8 cellular contexts compared by ENCODE assay signal in genomic region chr3:42547401-42547945, GRCh38. TPM values are rescaled to one million over a fixed set of nuclear protein-coding genes. Genes with fewer than 3 reads are reported as not detected.
DNase-seq lines count a peak whose midpoint lies in the region; ATAC-seq and TF ChIP-seq lines count a peak whose summit lies in the region.

No MANE protein-coding gene starts in this region.

- intact Hi-C loops in activated CD8-positive, alpha-beta T cell treated with anti-CD3 and anti-CD28 coated beads for 36 hours (cut with micrococcal nuclease) = no loop called here

- no peak overlapping the region for H2BK15ac ChIP-seq in mesenchymal stem cell (ENCODE audit: low read depth, poor library complexity, severe bottlenecking)

- peak overlapping the region in 1 of 2 experiments; percentile 22 for H2BK12ac ChIP-seq in mesenchymal stem cell (ENCODE audit: low read length in 2 of 2)

- H2AK5ac ChIP-seq in mesenchymal stem cell (ENCODE audit: low read length, severe bottlenecking) = no peak overlapping the region

- no peaks in the 10 kb centered on the region for H3K9me3 ChIP-seq in CD4-positive, CD25-positive, alpha-beta regulatory T cell (ENCODE audit: control insufficient read depth in 2 of 2, low read length in 2 of 2)
- no peaks in the 10 kb centered on the region for H3K9me3 ChIP-seq in mesenchymal stem cell (ENCODE audit: control insufficient read depth, low read length)

- POLR2A ChIA-PET in activated CD8-positive, alpha-beta T cell treated with anti-CD3 and anti-CD28 coated beads for 36 hours (lab: Charles Lee) = interaction anchor here (0.7 to 1.0 kb wide), 2 partner anchors 21 to 46 kb away, joined by 3 read pairs; no protein-coding TSS in a partner anchor

- H3K4me3 Mint-ChIP-seq in CD4-positive, CD25-positive, alpha-beta regulatory T cell = no peak overlapping the region
- no peak overlapping the region for H3K4me3 Mint-ChIP-seq in activated CD8-positive, alpha-beta T cell treated with anti-CD3 and anti-CD28 coated beads for 36 hours

- H2AFZ ChIP-seq in mesenchymal stem cell (ENCODE audit: low read depth, low read length) = no peak overlapping the region

- peaks cover 0 to 9% (median 3%) of the 10 kb centered on the region in 4 donors for H3K4me1 Mint-ChIP-seq in CD4-positive, CD25-positive, alpha-beta regulatory T cell
- H3K4me1 Mint-ChIP-seq in activated CD8-positive, alpha-beta T cell treated with anti-CD3 and anti-CD28 coated beads for 36 hours (ENCODE audit: low read depth) = peaks cover 3% of the 10 kb centered on the region

- TF ChIP-seq CTCF in activated CD8-positive, alpha-beta T cell treated with anti-CD3 and anti-CD28 coated beads for 36 hours (IDR thresholded peaks at IDR 0.05) = peak; percentile 97

- H4K8ac ChIP-seq in mesenchymal stem cell (ENCODE audit: low read length) = no peak overlapping the region

- CTCF ChIA-PET in activated CD8-positive, alpha-beta T cell treated with anti-CD3 and anti-CD28 coated beads for 36 hours (lab: Charles Lee) = interaction anchor here (0.6 to 9.9 kb wide), 33 partner anchors 8 to 448 kb away, joined by 3 to 90 read pairs (median 4); partner anchors contain the start of genes SEC22C and VIPR1

- no peaks in the 10 kb centered on the region for H3K27me3 Mint-ChIP-seq in CD4-positive, CD25-positive, alpha-beta regulatory T cell
- H3K27me3 Mint-ChIP-seq in activated CD8-positive, alpha-beta T cell treated with anti-CD3 and anti-CD28 coated beads for 36 hours = no peaks in the 10 kb centered on the region

- H3K4me3 ChIP-seq in CD4-positive, CD25-positive, alpha-beta regulatory T cell (ENCODE audit: low read depth, low read length) = no peak overlapping the region
- no peak overlapping the region for H3K4me3 ChIP-seq in mesenchymal stem cell (ENCODE audit: insufficient read depth in 1 of 2, low read depth in 1 of 2, low read length in 2 of 2)

- 34% methylated on average over 4 of the region's 7 CpGs for WGBS in mesenchymal stem cell

- no peaks in the 10 kb centered on the region for H3K9me3 Mint-ChIP-seq in CD4-positive, CD25-positive, alpha-beta regulatory T cell
- no peaks in the 10 kb centered on the region for H3K9me3 Mint-ChIP-seq in activated CD8-positive, alpha-beta T cell treated with anti-CD3 and anti-CD28 coated beads for 36 hours

- H3K27me3 ChIP-seq in CD4-positive, CD25-positive, alpha-beta regulatory T cell (ENCODE audit: control insufficient read depth, insufficient read depth, low read length) = no peaks in the 10 kb centered on the region
- no peaks in the 10 kb centered on the region for H3K27me3 ChIP-seq in mesenchymal stem cell (ENCODE audit: control insufficient read depth in 1 of 2, insufficient read depth in 1 of 2, low read length in 2 of 2)

- H2BK5ac ChIP-seq in mesenchymal stem cell (ENCODE audit: low read depth, low read length, poor library complexity, severe bottlenecking) = no peak overlapping the region

- peaks cover 27% of the 10 kb centered on the region for H3K36me3 ChIP-seq in CD4-positive, CD25-positive, alpha-beta regulatory T cell (ENCODE audit: control insufficient read depth, insufficient read depth, low read length)
- peaks cover 22 to 57% of the 10 kb centered on the region in 2 experiments for H3K36me3 ChIP-seq in mesenchymal stem cell (ENCODE audit: control insufficient read depth in 1 of 2, insufficient read depth in 2 of 2, low read depth in 1 of 2, low read length in 2 of 2)

- peak overlapping the region in 1 of 2 experiments; percentile 28 for H3K23ac ChIP-seq in mesenchymal stem cell (ENCODE audit: low read length in 2 of 2)

- peak; percentile 39 to 61 (median 59) for DNase-seq in CD4-positive, CD25-positive, alpha-beta regulatory T cell
- DNase-seq in NCI-H2227 treated with DMSO at 0.1 percent for 48 hours (lab: John Stamatoyannopoulos, UW) = peak; percentile 23
- peak; percentile 72 for DNase-seq in activated CD8-positive, alpha-beta T cell treated with anti-CD3 and anti-CD28 coated beads for 36 hours
- peak; percentile 51 for DNase-seq in effector CD8-positive, alpha-beta T cell (lab: John Stamatoyannopoulos, UW)
- DNase-seq in mesenchymal stem cell = peak; percentile 57
- DNase-seq in stimulated activated CD8-positive, alpha-beta memory T cell treated with anti-CD3 and anti-CD28 coated beads, Interleukin-15, amount 100 ng/mL, for 48 hours (ENCODE audit: low read depth in 2 of 2) = peak; percentile 20

- H3K4me1 ChIP-seq in CD4-positive, CD25-positive, alpha-beta regulatory T cell (ENCODE audit: control insufficient read depth, insufficient read depth, low read length, poor library complexity, severe bottlenecking) = no peaks in the 10 kb centered on the region
- H3K4me1 ChIP-seq in mesenchymal stem cell (ENCODE audit: control insufficient read depth, insufficient read depth, low read depth, low read length) = peaks cover 4% of the 10 kb centered on the region

- peaks cover 18% of the 10 kb centered on the region for H3K36me3 Mint-ChIP-seq in CD4-positive, CD25-positive, alpha-beta regulatory T cell
- H3K36me3 Mint-ChIP-seq in activated CD8-positive, alpha-beta T cell treated with anti-CD3 and anti-CD28 coated beads for 36 hours (ENCODE audit: low read depth) = peaks cover 5% of the 10 kb centered on the region

- no peak overlapping the region for H3K9ac ChIP-seq in mesenchymal stem cell (ENCODE audit: low read length)

- peak; percentile 66 for ATAC-seq in CD4-positive, CD25-positive, alpha-beta regulatory T cell (ENCODE audit: low read depth in 2 of 2)
- ATAC-seq in GM21390 (IDR thresholded peaks at IDR 0.05; ENCODE audit: unreplicated experiment) = peak; percentile 65
- peak; percentile 78 for ATAC-seq in activated CD8-positive, alpha-beta T cell treated with anti-CD3 and anti-CD28 coated beads for 36 hours
- ATAC-seq in HG03280 (IDR thresholded peaks at IDR 0.05; ENCODE audit: unreplicated experiment) = no peak

- H3K4me2 ChIP-seq in mesenchymal stem cell (ENCODE audit: low read length, poor library complexity, severe bottlenecking) = no peak overlapping the region

- no peak overlapping the region for H2BK120ac ChIP-seq in mesenchymal stem cell (ENCODE audit: low read depth, low read length)

- H3K4ac ChIP-seq in mesenchymal stem cell (ENCODE audit: low read depth in 1 of 2, low read length in 2 of 2) = no peak overlapping the region

- peak overlapping the region in 2 of 3 donors; percentile 56 to 77 for H3K27ac Mint-ChIP-seq in CD4-positive, CD25-positive, alpha-beta regulatory T cell
- H3K27ac Mint-ChIP-seq in activated CD8-positive, alpha-beta T cell treated with anti-CD3 and anti-CD28 coated beads for 36 hours = no peak overlapping the region

- H3K18ac ChIP-seq in mesenchymal stem cell (ENCODE audit: low read depth in 1 of 2, low read length in 2 of 2) = no peak overlapping the region

- H3K14ac ChIP-seq in mesenchymal stem cell (ENCODE audit: low read length in 2 of 2) = no peak overlapping the region

- no peak overlapping the region for H3K27ac ChIP-seq in CD4-positive, CD25-positive, alpha-beta regulatory T cell (ENCODE audit: insufficient read depth, low read length, poor library complexity, severe bottlenecking)
- no peak overlapping the region for H3K27ac ChIP-seq in mesenchymal stem cell (ENCODE audit: low read length, poor library complexity, severe bottlenecking)

- H4K91ac ChIP-seq in mesenchymal stem cell (ENCODE audit: low read length) = no peak overlapping the region

- peaks cover 5% of the 10 kb centered on the region for H3K79me1 ChIP-seq in mesenchymal stem cell (replicated peaks; ENCODE audit: low read length, poor library complexity, severe bottlenecking)

RNA-seq across cellular contexts. Expression of gene SEC22C, which starts 34.3 kb away (rescaled TPM):
- total RNA-seq in CD4-positive, CD25-positive, alpha-beta regulatory T cell = 72.0 TPM
- polyA plus RNA-seq in CD4-positive, CD25-positive, alpha-beta regulatory T cell = 10 to 100 TPM; 40.9 to 53.9 (median 51.4) TPM
- 10 to 100 TPM; 35.0 to 35.7 TPM for total RNA-seq in activated CD8-positive, alpha-beta T cell treated with anti-CD3 and anti-CD28 coated beads for 36 hours
- 42.5 TPM for polyA plus RNA-seq in mesenchymal stem cell (2013, experiment 1 of 2)
- polyA plus RNA-seq in mesenchymal stem cell (2013, experiment 2 of 2) = 45.2 TPM

RNA-seq across cellular contexts. Expression of gene SS18L2, which starts 43.2 kb away (rescaled TPM):
- 52.7 TPM for total RNA-seq in CD4-positive, CD25-positive, alpha-beta regulatory T cell
- polyA plus RNA-seq in CD4-positive, CD25-positive, alpha-beta regulatory T cell = 100 to 1,000 TPM; 129 to 153 (median 142) TPM
- total RNA-seq in activated CD8-positive, alpha-beta T cell treated with anti-CD3 and anti-CD28 coated beads for 36 hours = 10 to 100 TPM; 56.9 to 59.6 TPM
- 39.2 TPM for polyA plus RNA-seq in mesenchymal stem cell (2013, experiment 1 of 2)
- polyA plus RNA-seq in mesenchymal stem cell (2013, experiment 2 of 2) = 42.8 TPM

RNA-seq across cellular contexts. Expression of gene VIPR1, which starts 45.0 kb away (rescaled TPM):
- 31.2 TPM for total RNA-seq in CD4-positive, CD25-positive, alpha-beta regulatory T cell
- polyA plus RNA-seq in CD4-positive, CD25-positive, alpha-beta regulatory T cell = 10 to 100 TPM in 1 of 4 donors, 1 to 10 TPM in 3; 5.0 to 10.7 (median 8.1) TPM
- total RNA-seq in activated CD8-positive, alpha-beta T cell treated with anti-CD3 and anti-CD28 coated beads for 36 hours = 1 to 10 TPM; 8.5 to 9.0 TPM
- polyA plus RNA-seq in mesenchymal stem cell (2013, experiment 1 of 2) = 3.8 TPM
- polyA plus RNA-seq in mesenchymal stem cell (2013, experiment 2 of 2) = 3.9 TPM

RNA-seq across cellular contexts. Expression of gene NKTR, which starts 53.0 kb away (rescaled TPM):
- total RNA-seq in CD4-positive, CD25-positive, alpha-beta regulatory T cell = 291 TPM
- polyA plus RNA-seq in CD4-positive, CD25-positive, alpha-beta regulatory T cell = 10 to 100 TPM in 3 of 4 donors, 1 to 10 TPM in 1; 9.7 to 17.1 (median 10.9) TPM
- total RNA-seq in activated CD8-positive, alpha-beta T cell treated with anti-CD3 and anti-CD28 coated beads for 36 hours = 10 to 100 TPM; 63.4 to 65.9 TPM
- polyA plus RNA-seq in mesenchymal stem cell (2013, experiment 1 of 2) = 26.4 TPM
- 22.4 TPM for polyA plus RNA-seq in mesenchymal stem cell (2013, experiment 2 of 2)

Comparison
In these comparisons a context has a peak if more than half of its experiments do, and no peak if none do; other contexts are left out.
1. DNase-seq: peak in every context shown above with its lines; median percentile 72 in activated CD8-positive, alpha-beta T cell treated with anti-CD3 and anti-CD28 coated beads for 36 hours; 59 in CD4-positive, CD25-positive, alpha-beta regulatory T cell; 57 in mesenchymal stem cell; 51 in effector CD8-positive, alpha-beta T cell; 23 in NCI-H2227 treated with DMSO at 0.1 percent for 48 hours; 20 in stimulated activated CD8-positive, alpha-beta memory T cell treated with anti-CD3 and anti-CD28 coated beads, Interleukin-15, amount 100 ng/mL, for 48 hours.